ENCODE assay signal across 18 cellular contexts in genomic region chr7:103632005-103632639, GRCh38.
A peak's percentile ranks its signal among the peaks of the same experiment; 100 is the strongest.
DNase-seq lines count a peak whose midpoint lies in the region; ATAC-seq, FAIRE-seq and TF ChIP-seq lines count a peak whose summit lies in the region.
"Had no signal": no experiment of that assay in that cellular context is flagged by ENCODE, and none has a peak within 500 bp of the region (broad histone marks: within the 10 kb centered on the region; RNA-seq: fewer than 3 reads in every experiment).

No MANE protein-coding gene starts in this region.

- H4K5ac ChIP-seq in H1 (ENCODE audit: insufficient read length, low read depth, low read length) = no peak overlapping the region

- H3F3A ChIP-seq in GM23338 (replicated peaks; ENCODE audit: low read depth) = no peaks in the 10 kb centered on the region

- no peak overlapping the region for H3K23ac ChIP-seq in H1 (ENCODE audit: insufficient read length)

- H3K27me3 ChIP-seq in GM23338 (ENCODE audit: insufficient read depth) = no peaks in the 10 kb centered on the region
- no peaks in the 10 kb centered on the region for H3K27me3 ChIP-seq in H1 (replicated peaks in 1 of 4; ENCODE audit: control insufficient read depth in 3 of 4, extremely low read depth in 1 of 4, insufficient read depth in 3 of 4, low read length in 3 of 4)
- H3K27me3 ChIP-seq in osteoblast (ENCODE audit: insufficient read depth, low read length) = no peaks in the 10 kb centered on the region

- no peak for TF ChIP-seq EP300 in H1 (IDR thresholded peaks at IDR 0.05; ENCODE audit: borderline replicate concordance in 1 of 2, low read depth in 2 of 2, low read length in 2 of 2)

- H3K9me3 Mint-ChIP-seq in GM23338 = no peaks in the 10 kb centered on the region
- H3K9me3 Mint-ChIP-seq in activated naive CD8-positive, alpha-beta T cell treated with anti-CD3 and anti-CD28 coated beads for 36 hours = no peaks in the 10 kb centered on the region
- H3K9me3 Mint-ChIP-seq: H9 had no signal

- no peaks in the 10 kb centered on the region for H3K4me1 Mint-ChIP-seq in GM23338
- no peaks in the 10 kb centered on the region for H3K4me1 Mint-ChIP-seq in activated naive CD8-positive, alpha-beta T cell treated with anti-CD3 and anti-CD28 coated beads for 36 hours
- H3K4me1 Mint-ChIP-seq: H9 had no signal

- H3K36me3 ChIP-seq in GM23338 (ENCODE audit: insufficient read depth) = no peaks in the 10 kb centered on the region
- H3K36me3 ChIP-seq in H1 (ENCODE audit: control insufficient read depth in 2 of 4, insufficient read depth in 4 of 4, low read length in 3 of 4) = no peaks in the 10 kb centered on the region
- no peaks in the 10 kb centered on the region for H3K36me3 ChIP-seq in osteoblast (ENCODE audit: insufficient read depth, low read length)

- H3K9ac ChIP-seq in H1 (replicated peaks in 1 of 4; ENCODE audit: extremely low read depth in 1 of 4, low read depth in 3 of 4, low read length in 3 of 4) = no peak overlapping the region

- no peaks in the 10 kb centered on the region for H3K36me3 Mint-ChIP-seq in GM23338 (ENCODE audit: low read depth)
- no peaks in the 10 kb centered on the region for H3K36me3 Mint-ChIP-seq in activated naive CD8-positive, alpha-beta T cell treated with anti-CD3 and anti-CD28 coated beads for 36 hours

- no peaks in the 10 kb centered on the region for H3K9me3 ChIP-seq in H1 (ENCODE audit: insufficient read depth in 2 of 2, low read depth in 1 of 2, low read length in 1 of 2)
- H3K9me3 ChIP-seq in osteoblast (ENCODE audit: low read depth, low read length) = no peaks in the 10 kb centered on the region

- no peak overlapping the region for H2BK5ac ChIP-seq in H1 (ENCODE audit: low read depth, low read length)

- DNase-seq in GM23338 (ENCODE audit: low spot score) (no peak), OCI-M1 (lab: John Stamatoyannopoulos, UW) (peak; percentile 25), H1 (ENCODE audit: low read depth in 1 of 2, low spot score in 2 of 2) (no peak), osteoblast (ENCODE audit: insufficient read length, low spot score, missing footprints) (peak; percentile 21), RPMI8226 (no peak), hippocampal formation (lab: John Stamatoyannopoulos, UW) (no peak)
- DNase-seq in activated naive CD8-positive, alpha-beta T cell treated with anti-CD3 and anti-CD28 coated beads for 36 hours = no peak
- DNase-seq: ACHN, DMS153, GF-D8, H9, Karpas-422, NCI-H1048, NCI-H1436, NCI-H1930, NCI-H526 had no signal

- ATAC-seq in GM23338 = no peak

- no peaks in the 10 kb centered on the region for H3K23me2 ChIP-seq in H1 (ENCODE audit: low read depth, low read length)

- H3K79me2 ChIP-seq in GM23338 (replicated peaks; ENCODE audit: insufficient read depth) (no peaks in the 10 kb centered on the region), H1 (ENCODE audit: control insufficient read depth in 1 of 2, insufficient read depth in 2 of 2, low read length in 2 of 2) (no peaks in the 10 kb centered on the region), osteoblast (ENCODE audit: insufficient read depth, low read length) (no peaks in the 10 kb centered on the region)

- H4K8ac ChIP-seq in H1 (ENCODE audit: extremely low read depth, insufficient read depth, low read length) = no peak overlapping the region

- no peak overlapping the region for H3K18ac ChIP-seq in H1 (ENCODE audit: extremely low read depth, low read length)

- no peak overlapping the region for H3K56ac ChIP-seq in H1 (replicated peaks; ENCODE audit: insufficient read length, low read depth, low read length)

- no peak for TF ChIP-seq CTCF in GM23338 (conservative IDR thresholded peaks at IDR 0.05; ENCODE audit: low read depth in 2 of 2)
- TF ChIP-seq CTCF in H1 (IDR thresholded peaks at IDR 0.05; ENCODE audit: control extremely low read depth in 1 of 3, insufficient read depth in 1 of 3, low read depth in 1 of 3, low read length in 3 of 3) = no peak
- TF ChIP-seq CTCF in osteoblast (IDR thresholded peaks at IDR 0.05; ENCODE audit: extremely low read depth, low read depth, low read length) = no peak

- H4K20me1 ChIP-seq in GM23338 (replicated peaks; ENCODE audit: insufficient read depth) (no peaks in the 10 kb centered on the region), H1 (replicated peaks in 1 of 2; ENCODE audit: control insufficient read depth in 1 of 2, insufficient read depth in 2 of 2, low read length in 2 of 2) (no peaks in the 10 kb centered on the region), osteoblast (ENCODE audit: insufficient read depth, low read length) (no peaks in the 10 kb centered on the region)

- no peak for TF ChIP-seq POLR2A in H1 (IDR thresholded peaks at IDR 0.05; ENCODE audit: control extremely low read depth in 1 of 2, low read depth in 2 of 2, low read length in 2 of 2)

- CTCF ChIA-PET in H1 (lab: Charles Lee; ENCODE audit: partially characterized antibody) = interaction anchor here (1.3 to 1.5 kb wide), 2 partner anchors 16 to 19 kb away, joined by 3 to 4 read pairs; no protein-coding TSS in a partner anchor

- H2AFZ ChIP-seq in GM23338 = 0 out of 2 replicates have a peak overlapping the region, but pooled peaks have one; percentile 49
- no peak overlapping the region for H2AFZ ChIP-seq in H1 (ENCODE audit: low read length)
- no peak overlapping the region for H2AFZ ChIP-seq in osteoblast (ENCODE audit: low read length)

- no peak overlapping the region for H3K27ac Mint-ChIP-seq in GM23338
- H3K27ac Mint-ChIP-seq in activated naive CD8-positive, alpha-beta T cell treated with anti-CD3 and anti-CD28 coated beads for 36 hours = no peak overlapping the region
- H3K27ac Mint-ChIP-seq: H9 had no signal

- H2BK15ac ChIP-seq in H1 (ENCODE audit: low read length) = no peak overlapping the region

- peak; percentile 39 for FAIRE-seq in H1 (lab: Jason Lieb, UNC)
- FAIRE-seq: GM19239 had no signal

- no peak overlapping the region for H3K14ac ChIP-seq in H1 (ENCODE audit: insufficient read length)

- no peak overlapping the region for H2BK120ac ChIP-seq in H1 (replicated peaks; ENCODE audit: low read depth, low read length)

- H2BK12ac ChIP-seq in H1 (ENCODE audit: low read depth, low read length) = no peak overlapping the region

- no peak for TF ChIP-seq RAD21 in H1 (IDR thresholded peaks at IDR 0.05 in 1 of 2, conservative IDR thresholded peaks at IDR 0.05 in 1 of 2; ENCODE audit: low read depth in 2 of 2, low read length in 2 of 2)

- no peak overlapping the region for H4K91ac ChIP-seq in H1 (replicated peaks; ENCODE audit: insufficient read length, low read length)

- H3K4me2 ChIP-seq in GM23338 (no peak overlapping the region), H1 (ENCODE audit: insufficient read depth in 1 of 2, low read depth in 2 of 2, low read length in 2 of 2) (no peak overlapping the region), osteoblast (ENCODE audit: insufficient read depth, low read length) (no peak overlapping the region)

- no peaks in the 10 kb centered on the region for H3K9me2 ChIP-seq in GM23338 (ENCODE audit: insufficient read depth)

- POLR2A ChIA-PET in H1 (lab: Charles Lee; ENCODE audit: partially characterized antibody) = no interaction called here

- H3K79me1 ChIP-seq in H1 (ENCODE audit: low read depth, low read length) = no peaks in the 10 kb centered on the region

- H2BK20ac ChIP-seq in H1 (ENCODE audit: low read length) = no peak overlapping the region

- no peaks in the 10 kb centered on the region for H3K27me3 Mint-ChIP-seq in GM23338 (ENCODE audit: insufficient read depth, low read depth, poor library complexity)
- H3K27me3 Mint-ChIP-seq in activated naive CD8-positive, alpha-beta T cell treated with anti-CD3 and anti-CD28 coated beads for 36 hours = peaks cover 8% of the 10 kb centered on the region

- WGBS in H1 (ENCODE audit: extremely low coverage in 1 of 2, insufficient coverage in 1 of 2, insufficient read length in 1 of 2, insufficient replicate concordance in 2 of 2, low coverage in 1 of 2, low lambda C conversion rate in 2 of 2, missing lambda C conversion rate in 1 of 2), 2 experiments = 94% methylated on average over 5 of the region's 5 CpGs; no CpG with 5 or more reads in 1 of the 2 experiments

- H3K4me3 ChIP-seq in GM23338 (no peak overlapping the region), H1 (ENCODE audit: extremely low read depth in 1 of 4, insufficient read depth in 2 of 4, low read depth in 3 of 4, low read length in 4 of 4) (no peak overlapping the region), osteoblast (ENCODE audit: insufficient read depth, low read length) (no peak overlapping the region)

- no peak overlapping the region for H3K27ac ChIP-seq in GM23338 (ENCODE audit: low read depth)
- H3K27ac ChIP-seq in H1 (ENCODE audit: low read depth, low read length) = no peak overlapping the region
- H3K27ac ChIP-seq in osteoblast (ENCODE audit: low read depth, low read length) = no peak overlapping the region
- H3K27ac ChIP-seq: C4-2B had no signal

- H3K4me3 Mint-ChIP-seq in GM23338 = no peak overlapping the region
- H3K4me3 Mint-ChIP-seq in activated naive CD8-positive, alpha-beta T cell treated with anti-CD3 and anti-CD28 coated beads for 36 hours = no peak overlapping the region
- H3K4me3 Mint-ChIP-seq: H9 had no signal

- no peak overlapping the region for H2AK5ac ChIP-seq in H1 (ENCODE audit: low read depth, low read length)

- H3K4me1 ChIP-seq in GM23338 (ENCODE audit: insufficient read depth) (no peaks in the 10 kb centered on the region), H1 (replicated peaks in 1 of 4; ENCODE audit: control insufficient read depth in 3 of 4, insufficient read depth in 4 of 4, low read length in 3 of 4) (no peaks in the 10 kb centered on the region), osteoblast (ENCODE audit: insufficient read depth, low read length) (peaks cover 16% of the 10 kb centered on the region)

- H3K4ac ChIP-seq in H1 (replicated peaks; ENCODE audit: insufficient read length, low read depth, low read length) = no peak overlapping the region

TF ChIP-seq in GM23338, 12 proteins besides CTCF, POLR2A, EP300 and RAD21 (continues in another document):
- TF ChIP-seq STAT1 (IDR thresholded peaks at IDR 0.05; ENCODE audit: unreplicated experiment) = no peak

TF ChIP-seq in H1, 55 proteins besides CTCF, POLR2A, EP300 and RAD21:
- no peak for TF ChIP-seq TAF7 (optimal IDR thresholded peaks at IDR 0.05; ENCODE audit: borderline replicate concordance, low read depth, low read length)

Comparison
In these comparisons a context has a peak if more than half of its experiments do, and no peak if none do; other contexts are left out.
1. DNase-seq: peak in OCI-M1 (single experiment) and osteoblast (single experiment); none in GM23338 (single experiment), H1 (0 of 2), RPMI8226 (single experiment), activated naive CD8-positive, alpha-beta T cell treated with anti-CD3 and anti-CD28 coated beads for 36 hours (single experiment) and hippocampal formation (0 of 2).